19 cellular contexts compared by ENCODE assay signal in genomic region chr2:173690349-173690748, GRCh38.
DNase-seq lines count a peak whose midpoint lies in the region; ATAC-seq, FAIRE-seq and TF ChIP-seq lines count a peak whose summit lies in the region.
"Had no signal": no experiment of that assay in that cellular context is flagged by ENCODE, and none has a peak within 500 bp of the region (broad histone marks: within the 10 kb centered on the region; RNA-seq: fewer than 3 reads in every experiment).

No MANE protein-coding gene starts in this region.

- no peaks in the 10 kb centered on the region for H3K79me1 ChIP-seq in IMR-90 (ENCODE audit: low read depth in 1 of 2, low read length in 2 of 2)

- intact Hi-C loops in IMR-90 (cut with micrococcal nuclease): no loop called here

- H2BK20ac ChIP-seq in IMR-90 (ENCODE audit: low read depth, low read length): no peak overlapping the region

- no peak overlapping the region for H2AK9ac ChIP-seq in IMR-90 (replicated peaks; ENCODE audit: low read depth, low read length, poor library complexity)

- CTCF ChIA-PET in IMR-90 (lab: Yijun Ruan, JAX): interaction anchor here (0.6 kb wide), 1 partner anchor 173 kb away, joined by 3 read pairs; no protein-coding TSS in a partner anchor

- H3K23ac ChIP-seq in IMR-90 (ENCODE audit: low read depth, low read length): no peak overlapping the region

- H3K4me3 ChIP-seq in IMR-90 (ENCODE audit: insufficient read depth, low read depth, low read length) (no peak overlapping the region), osteoblast (ENCODE audit: insufficient read depth, low read length) (no peak overlapping the region)

- no peak for DNase-seq in IMR-90
- DNase-seq in osteoblast (ENCODE audit: insufficient read length, low spot score, missing footprints): peak; percentile 54
- DNase-seq in hepatic stellate cell (ENCODE audit: low spot score): no peak
- DNase-seq in GM19240 (ENCODE audit: insufficient read length, low spot score): no peak
- DNase-seq: AML-193; Caco-2; CD4-positive, alpha-beta T cell; GOT3; H7; HFFc6; KBM-7 had no signal

- BruUV-seq in IMR-90 (replicated peaks; lab: Mats Ljungman, UMichigan): no TSS peak

- no peak overlapping the region for H4K8ac ChIP-seq in IMR-90 (ENCODE audit: low read depth in 2 of 2, low read length in 2 of 2)

- dilution Hi-C loops in IMR-90 (cut with HindIII; ENCODE audit: low sequenced_read_pairs, unreplicated experiment): no loop called here

- no peak for TF ChIP-seq RAD21 in IMR-90 (IDR thresholded peaks at IDR 0.05; ENCODE audit: low read length)

- no peak overlapping the region for H3K56ac ChIP-seq in IMR-90 (ENCODE audit: extremely low read depth, insufficient read depth, low read length)

- no peak overlapping the region for H2BK120ac ChIP-seq in IMR-90 (ENCODE audit: low read depth, low read length)

- H2AFZ ChIP-seq in IMR-90 (replicated peaks; ENCODE audit: low read length, poor library complexity) (no peak overlapping the region), osteoblast (ENCODE audit: low read length) (no peak overlapping the region)

- H3K9ac ChIP-seq in IMR-90 (ENCODE audit: low read depth, low read length): no peak overlapping the region

- no peak overlapping the region for H4K91ac ChIP-seq in IMR-90 (ENCODE audit: insufficient read depth, low read depth, low read length)

- no peak overlapping the region for H2BK15ac ChIP-seq in IMR-90 (ENCODE audit: low read depth, low read length)

- H3K79me2 ChIP-seq in osteoblast (ENCODE audit: insufficient read depth, low read length): no peaks in the 10 kb centered on the region

- no peaks in the 10 kb centered on the region for H3K4me1 ChIP-seq in IMR-90 (ENCODE audit: control insufficient read depth, insufficient read depth, low read length)
- no peaks in the 10 kb centered on the region for H3K4me1 ChIP-seq in osteoblast (ENCODE audit: insufficient read depth, low read length)
- H3K4me1 ChIP-seq: Caco-2 had no signal

- no peak for TF ChIP-seq POLR2A in IMR-90 (IDR thresholded peaks at IDR 0.05; ENCODE audit: low read depth, low read length)

- H3K4me2 ChIP-seq in IMR-90 (ENCODE audit: low read depth, low read length): no peak overlapping the region
- H3K4me2 ChIP-seq in osteoblast (ENCODE audit: insufficient read depth, low read length): no peak overlapping the region

- peak; percentile 6 for FAIRE-seq in A204.1 (lab: Jason Lieb, UNC)
- FAIRE-seq: D721Med, G401.6, GM12891 had no signal

- in situ Hi-C loops in IMR-90 (cut with MboI; ENCODE audit: low sequenced_read_pairs): no loop called here

- H4K5ac ChIP-seq in IMR-90 (ENCODE audit: low read depth, low read length): no peak overlapping the region

- H3K27ac ChIP-seq in IMR-90 (ENCODE audit: insufficient read depth, low read length): no peak overlapping the region
- no peak overlapping the region for H3K27ac ChIP-seq in osteoblast (ENCODE audit: low read depth, low read length)
- H3K27ac ChIP-seq: C4-2B had no signal

- no peak for ATAC-seq in IMR-90 (ENCODE audit: low read depth)
- peak; percentile 61 for ATAC-seq in esophagus mucosa
- ATAC-seq in GM18868 (IDR thresholded peaks at IDR 0.05; ENCODE audit: unreplicated experiment): no peak
- ATAC-seq: HCT116 had no signal

- POLR2A ChIA-PET in IMR-90 (lab: Charles Lee; ENCODE audit: unreplicated experiment): no interaction called here

- no peak overlapping the region for H3K14ac ChIP-seq in IMR-90 (replicated peaks; ENCODE audit: low read depth, low read length)

- no peak for TF ChIP-seq CTCF in IMR-90 (conservative IDR thresholded peaks at IDR 0.05; ENCODE audit: low read depth, low read length)
- no peak for TF ChIP-seq CTCF in osteoblast (IDR thresholded peaks at IDR 0.05; ENCODE audit: extremely low read depth, low read depth, low read length)

- H3K4ac ChIP-seq in IMR-90 (ENCODE audit: low read depth, low read length): no peak overlapping the region

- H4K20me1 ChIP-seq in IMR-90 (ENCODE audit: insufficient read depth, low read length) (no peaks in the 10 kb centered on the region), osteoblast (ENCODE audit: insufficient read depth, low read length) (no peaks in the 10 kb centered on the region)

- H3K27me3 ChIP-seq in IMR-90 (ENCODE audit: control insufficient read depth, insufficient read depth, low read length) (peaks cover 3% of the 10 kb centered on the region; the same call in 1 of the 2 replicates), osteoblast (ENCODE audit: insufficient read depth, low read length) (no peaks in the 10 kb centered on the region)

- no peak overlapping the region for H3K18ac ChIP-seq in IMR-90 (ENCODE audit: low read depth, low read length)

- H2AK5ac ChIP-seq in IMR-90 (ENCODE audit: low read depth, low read length): no peak overlapping the region

- H3K36me3 ChIP-seq in IMR-90 (ENCODE audit: control insufficient read depth, insufficient read depth, low read length) (no peaks in the 10 kb centered on the region), osteoblast (ENCODE audit: insufficient read depth, low read length) (no peaks in the 10 kb centered on the region)

- H2BK5ac ChIP-seq in IMR-90 (ENCODE audit: low read depth, low read length, poor library complexity, severe bottlenecking): no peak overlapping the region

- H3K9me1 ChIP-seq in IMR-90 (ENCODE audit: insufficient read depth, low read length): no peaks in the 10 kb centered on the region

- no peaks in the 10 kb centered on the region for H3K9me3 ChIP-seq in IMR-90 (ENCODE audit: control insufficient read depth, insufficient read depth, low read length)
- H3K9me3 ChIP-seq in osteoblast (ENCODE audit: low read depth, low read length): no peaks in the 10 kb centered on the region
- H3K9me3 ChIP-seq: Caco-2 had no signal

TF ChIP-seq in IMR-90, 13 proteins besides CTCF, POLR2A, EP300 and RAD21:
- TF ChIP-seq, protein P1, sequence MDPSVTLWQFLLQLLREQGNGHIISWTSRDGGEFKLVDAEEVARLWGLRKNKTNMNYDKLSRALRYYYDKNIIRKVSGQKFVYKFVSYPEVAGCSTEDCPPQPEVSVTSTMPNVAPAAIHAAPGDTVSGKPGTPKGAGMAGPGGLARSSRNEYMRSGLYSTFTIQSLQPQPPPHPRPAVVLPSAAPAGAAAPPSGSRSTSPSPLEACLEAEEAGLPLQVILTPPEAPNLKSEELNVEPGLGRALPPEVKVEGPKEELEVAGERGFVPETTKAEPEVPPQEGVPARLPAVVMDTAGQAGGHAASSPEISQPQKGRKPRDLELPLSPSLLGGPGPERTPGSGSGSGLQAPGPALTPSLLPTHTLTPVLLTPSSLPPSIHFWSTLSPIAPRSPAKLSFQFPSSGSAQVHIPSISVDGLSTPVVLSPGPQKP (IDR thresholded peaks at IDR 0.05; ENCODE audit: borderline replicate concordance, low read depth, low read length): no peak
- TF ChIP-seq MAFK (IDR thresholded peaks at IDR 0.05; ENCODE audit: low read depth, low read length) (peak; percentile 67), CHD1 (IDR thresholded peaks at IDR 0.05; ENCODE audit: low read depth, low read length) (no peak), RFX5 (IDR thresholded peaks at IDR 0.05; ENCODE audit: low read depth, low read length) (no peak), SMC3 (IDR thresholded peaks at IDR 0.05; ENCODE audit: low read depth, low read length) (no peak), USF2 (IDR thresholded peaks at IDR 0.05; ENCODE audit: low read depth, low read length) (no peak)
